In genomic region chr11:47861762-47862161, GRCh38 we compare ENCODE assay signal across 9 cellular contexts. TPM values are rescaled to one million over a fixed set of nuclear protein-coding genes. Genes with fewer than 3 reads are reported as not detected.
A peak's percentile ranks its signal among the peaks of the same experiment; 100 is the strongest.
DNase-seq lines count a peak whose midpoint lies in the region; ATAC-seq and FAIRE-seq lines count a peak whose summit lies in the region.
"Had no signal": no experiment of that assay in that cellular context is flagged by ENCODE, and none has a peak within 500 bp of the region (broad histone marks: within the 10 kb centered on the region; RNA-seq: fewer than 3 reads in every experiment).

No MANE protein-coding gene starts in this region.

- intact Hi-C loops in Right ventricle myocardium superior (cut with DNase I) (no loop called here), Right ventricle myocardium inferior (cut with DNase I) (no loop called here)
- intact Hi-C loops in dendritic cell treated with granulocyte-macrophage colony-stimulating factor and Interleukin-4, amounts not matched to agents 40 ng/mL and 50 ng/mL, for 4 days (cut with micrococcal nuclease) = loop anchor here (5.0 kb wide), 1 partner anchor 56 kb away; no protein-coding TSS in a partner anchor

- ATAC-seq in Right ventricle myocardium superior (ENCODE audit: poor library complexity) (peak; percentile 19), Right ventricle myocardium inferior (no peak), GM19324 (IDR thresholded peaks at IDR 0.05; ENCODE audit: low FRiP score, unreplicated experiment) (no peak)
- peak; percentile 63 for ATAC-seq in stimulated activated memory B cell treated with anti-CD40 and anti-IgM and Interleukin-4, amounts not matched to agents 10 μg/mL and 1 μg/mL and 100 μg/mL, for 72 hours
- ATAC-seq: left ventricle myocardium superior had no signal

- no peaks in the 10 kb centered on the region for H3K27me3 Mint-ChIP-seq in dendritic cell treated with granulocyte-macrophage colony-stimulating factor and Interleukin-4, amounts not matched to agents 40 ng/mL and 50 ng/mL, for 4 days
- H3K27me3 Mint-ChIP-seq in stimulated activated memory B cell treated with anti-CD40 and anti-IgM and Interleukin-4, amounts not matched to agents 10 μg/mL and 1 μg/mL and 100 μg/mL, for 72 hours = no peaks in the 10 kb centered on the region

- DNase-seq in Right ventricle myocardium superior = no peak
- DNase-seq in Right ventricle myocardium inferior (ENCODE audit: missing footprints) = no peak
- peak; percentile 49 for DNase-seq in RCC 7860 (ENCODE audit: low spot score)
- DNase-seq in SW480 (ENCODE audit: low spot score) = no peak
- no peak for DNase-seq in NCI-H1092 treated with DMSO at 0.1 percent for 48 hours (lab: John Stamatoyannopoulos, UW)
- DNase-seq: left ventricle myocardium superior had no signal

- H3K4me3 Mint-ChIP-seq in dendritic cell treated with granulocyte-macrophage colony-stimulating factor and Interleukin-4, amounts not matched to agents 40 ng/mL and 50 ng/mL, for 4 days = no peak overlapping the region
- peak overlapping the region; percentile 27 for H3K4me3 Mint-ChIP-seq in stimulated activated memory B cell treated with anti-CD40 and anti-IgM and Interleukin-4, amounts not matched to agents 10 μg/mL and 1 μg/mL and 100 μg/mL, for 72 hours

- no peaks in the 10 kb centered on the region for H3K9me3 Mint-ChIP-seq in dendritic cell treated with granulocyte-macrophage colony-stimulating factor and Interleukin-4, amounts not matched to agents 40 ng/mL and 50 ng/mL, for 4 days
- H3K9me3 Mint-ChIP-seq in stimulated activated memory B cell treated with anti-CD40 and anti-IgM and Interleukin-4, amounts not matched to agents 10 μg/mL and 1 μg/mL and 100 μg/mL, for 72 hours = peaks cover 4% of the 10 kb centered on the region

- FAIRE-seq in RCC 7860 (lab: Jason Lieb, UNC) = peak; percentile 7

- H3K36me3 Mint-ChIP-seq in dendritic cell treated with granulocyte-macrophage colony-stimulating factor and Interleukin-4, amounts not matched to agents 40 ng/mL and 50 ng/mL, for 4 days (ENCODE audit: low read depth) = no peaks in the 10 kb centered on the region
- H3K36me3 Mint-ChIP-seq in stimulated activated memory B cell treated with anti-CD40 and anti-IgM and Interleukin-4, amounts not matched to agents 10 μg/mL and 1 μg/mL and 100 μg/mL, for 72 hours = no peaks in the 10 kb centered on the region

- peaks cover 53% of the 10 kb centered on the region for H3K4me1 Mint-ChIP-seq in dendritic cell treated with granulocyte-macrophage colony-stimulating factor and Interleukin-4, amounts not matched to agents 40 ng/mL and 50 ng/mL, for 4 days (ENCODE audit: low read depth)
- peaks cover 57% of the 10 kb centered on the region for H3K4me1 Mint-ChIP-seq in stimulated activated memory B cell treated with anti-CD40 and anti-IgM and Interleukin-4, amounts not matched to agents 10 μg/mL and 1 μg/mL and 100 μg/mL, for 72 hours

- H3K27ac Mint-ChIP-seq in dendritic cell treated with granulocyte-macrophage colony-stimulating factor and Interleukin-4, amounts not matched to agents 40 ng/mL and 50 ng/mL, for 4 days = peak overlapping the region; percentile 93
- peak overlapping the region; percentile 60 for H3K27ac Mint-ChIP-seq in stimulated activated memory B cell treated with anti-CD40 and anti-IgM and Interleukin-4, amounts not matched to agents 10 μg/mL and 1 μg/mL and 100 μg/mL, for 72 hours

RNA-seq across cellular contexts. Expression of gene NUP160, which starts 13.6 kb away (rescaled TPM):
- total RNA-seq in Right ventricle myocardium superior = 14.5 TPM
- 15.3 TPM for total RNA-seq in Right ventricle myocardium inferior

Comparison
In these comparisons a context has a peak if more than half of its experiments do, and no peak if none do; other contexts are left out.
1. ATAC-seq: peak in Right ventricle myocardium superior (single experiment) and stimulated activated memory B cell treated with anti-CD40 and anti-IgM and Interleukin-4, amounts not matched to agents 10 μg/mL and 1 μg/mL and 100 μg/mL, for 72 hours (single experiment); none in Right ventricle myocardium inferior (single experiment) and GM19324 (single experiment).